ENCODE assay signal across 1 cellular context in genomic region chr2:219331560-219332213, GRCh38.
TF ChIP-seq lines count a peak whose summit lies in the region.

No MANE protein-coding gene starts in this region.

TF ChIP-seq in HepG2, 621 proteins besides CTCF, POLR2A, EP300 and RAD21 (continued from another document and continues in another):
- TF ChIP-seq ZHX2 (IDR thresholded peaks at IDR 0.05; ENCODE audit: low read depth) (no peak), ZHX2 (CRISPR knock-in tag; IDR thresholded peaks at IDR 0.05; ENCODE audit: borderline replicate concordance) (peak; percentile 78; the same call in 1 of the 2 replicates), YEATS2 (CRISPR knock-in tag; IDR thresholded peaks at IDR 0.05; ENCODE audit: borderline replicate concordance) (0 out of 2 replicates have a peak, but pooled peaks have one; percentile 34), ZNF7 (CRISPR knock-in tag; IDR thresholded peaks at IDR 0.05) (peak; percentile 74), SATB2 (CRISPR knock-in tag; IDR thresholded peaks at IDR 0.05) (peak; percentile 93; the same call in 1 of the 2 replicates), PLSCR1 (CRISPR knock-in tag; IDR thresholded peaks at IDR 0.05; ENCODE audit: borderline replicate concordance) (peak; percentile 92; the same call in 1 of the 2 replicates), THYN1 (CRISPR knock-in tag; IDR thresholded peaks at IDR 0.05; ENCODE audit: borderline replicate concordance, low read depth) (no peak), E2F5 (CRISPR knock-in tag; conservative IDR thresholded peaks at IDR 0.05) (no peak; the same call in 1 of the 2 replicates), HIC2 (CRISPR knock-in tag; IDR thresholded peaks at IDR 0.05; ENCODE audit: low read depth) (peak; percentile 41; the same call in 1 of the 2 replicates), PAX8 (CRISPR knock-in tag; IDR thresholded peaks at IDR 0.05; ENCODE audit: borderline replicate concordance) (peak; percentile 86; the same call in 1 of the 2 replicates), KLF16 (CRISPR knock-in tag; IDR thresholded peaks at IDR 0.05) (peak in 1 of 2 experiments; percentile 90; a peak in 2 of 4 replicates), ZBTB42 (CRISPR knock-in tag; IDR thresholded peaks at IDR 0.05) (peak; percentile 59; the same call in 1 of the 2 replicates), MED1 (CRISPR knock-in tag; IDR thresholded peaks at IDR 0.05) (peak; percentile 60; the same call in 1 of the 2 replicates), ZNF282 (IDR thresholded peaks at IDR 0.05; ENCODE audit: partially characterized antibody) (no peak), ZNF230 (CRISPR knock-in tag; IDR thresholded peaks at IDR 0.05) (no peak), PAWR (CRISPR knock-in tag; IDR thresholded peaks at IDR 0.05; ENCODE audit: borderline replicate concordance) (no peak), ZNF552 (CRISPR knock-in tag; IDR thresholded peaks at IDR 0.05; ENCODE audit: borderline replicate concordance) (peak; percentile 30; the same call in 1 of the 2 replicates), HMG20B (CRISPR knock-in tag; conservative IDR thresholded peaks at IDR 0.05) (0 out of 2 replicates have a peak, but pooled peaks have one; percentile 50), ZNF205 (CRISPR knock-in tag; IDR thresholded peaks at IDR 0.05) (peak; percentile 85), ZBTB49 (CRISPR knock-in tag; IDR thresholded peaks at IDR 0.05; ENCODE audit: borderline replicate concordance) (peak; percentile 98), PHF20 (CRISPR knock-in tag; IDR thresholded peaks at IDR 0.05) (0 out of 2 replicates have a peak, but pooled peaks have one; percentile 36), SPEN (CRISPR knock-in tag; IDR thresholded peaks at IDR 0.05; ENCODE audit: low read depth) (peak; percentile 51; the same call in 1 of the 2 replicates), IRF1 (CRISPR knock-in tag; IDR thresholded peaks at IDR 0.05; ENCODE audit: low read depth) (no peak), CREM (IDR thresholded peaks at IDR 0.05) (no peak), CREM (CRISPR knock-in tag; IDR thresholded peaks at IDR 0.05) (0 out of 2 replicates have a peak, but pooled peaks have one; percentile 23), SNAPC2 (CRISPR knock-in tag; IDR thresholded peaks at IDR 0.05) (no peak), ZBTB7A (CRISPR knock-in tag; IDR thresholded peaks at IDR 0.05) (peak; percentile 64; the same call in 1 of the 2 replicates), SOX13 (IDR thresholded peaks at IDR 0.05) (no peak), SOX13 (CRISPR knock-in tag; conservative IDR thresholded peaks at IDR 0.05 in 1 of 2, IDR thresholded peaks at IDR 0.05 in 1 of 2) (peak in 1 of 2 experiments; percentile 64; a peak in 2 of 4 replicates), E2F1 (CRISPR knock-in tag; IDR thresholded peaks at IDR 0.05) (0 out of 2 replicates have a peak, but pooled peaks have one; percentile 39), ZNF816 (CRISPR knock-in tag; IDR thresholded peaks at IDR 0.05; ENCODE audit: borderline replicate concordance) (no peak), HES4 (CRISPR knock-in tag; IDR thresholded peaks at IDR 0.05; ENCODE audit: borderline replicate concordance) (peak; percentile 98), FOSL1 (CRISPR knock-in tag; IDR thresholded peaks at IDR 0.05; ENCODE audit: borderline replicate concordance) (no peak), MXD4 (CRISPR knock-in tag; IDR thresholded peaks at IDR 0.05) (peak; percentile 84; the same call in 1 of the 2 replicates), ZNF607 (CRISPR knock-in tag; IDR thresholded peaks at IDR 0.05; ENCODE audit: borderline replicate concordance) (peak; percentile 80; the same call in 1 of the 2 replicates), ZNF652 (CRISPR knock-in tag; IDR thresholded peaks at IDR 0.05; ENCODE audit: borderline replicate concordance, low read depth) (no peak), ZNF709 (CRISPR knock-in tag; IDR thresholded peaks at IDR 0.05) (peak; percentile 86)
- TF ChIP-seq, protein P1, sequence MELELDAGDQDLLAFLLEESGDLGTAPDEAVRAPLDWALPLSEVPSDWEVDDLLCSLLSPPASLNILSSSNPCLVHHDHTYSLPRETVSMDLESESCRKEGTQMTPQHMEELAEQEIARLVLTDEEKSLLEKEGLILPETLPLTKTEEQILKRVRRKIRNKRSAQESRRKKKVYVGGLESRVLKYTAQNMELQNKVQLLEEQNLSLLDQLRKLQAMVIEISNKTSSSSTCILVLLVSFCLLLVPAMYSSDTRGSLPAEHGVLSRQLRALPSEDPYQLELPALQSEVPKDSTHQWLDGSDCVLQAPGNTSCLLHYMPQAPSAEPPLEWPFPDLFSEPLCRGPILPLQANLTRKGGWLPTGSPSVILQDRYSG (CRISPR knock-in tag; IDR thresholded peaks at IDR 0.05): peak; percentile 90; the same call in 1 of the 2 replicates
- TF ChIP-seq, protein P2, sequence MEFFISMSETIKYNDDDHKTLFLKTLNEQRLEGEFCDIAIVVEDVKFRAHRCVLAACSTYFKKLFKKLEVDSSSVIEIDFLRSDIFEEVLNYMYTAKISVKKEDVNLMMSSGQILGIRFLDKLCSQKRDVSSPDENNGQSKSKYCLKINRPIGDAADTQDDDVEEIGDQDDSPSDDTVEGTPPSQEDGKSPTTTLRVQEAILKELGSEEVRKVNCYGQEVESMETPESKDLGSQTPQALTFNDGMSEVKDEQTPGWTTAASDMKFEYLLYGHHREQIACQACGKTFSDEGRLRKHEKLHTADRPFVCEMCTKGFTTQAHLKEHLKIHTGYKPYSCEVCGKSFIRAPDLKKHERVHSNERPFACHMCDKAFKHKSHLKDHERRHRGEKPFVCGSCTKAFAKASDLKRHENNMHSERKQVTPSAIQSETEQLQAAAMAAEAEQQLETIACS (CRISPR knock-in tag; IDR thresholded peaks at IDR 0.05): peak; percentile 82
- TF ChIP-seq, protein P3, sequence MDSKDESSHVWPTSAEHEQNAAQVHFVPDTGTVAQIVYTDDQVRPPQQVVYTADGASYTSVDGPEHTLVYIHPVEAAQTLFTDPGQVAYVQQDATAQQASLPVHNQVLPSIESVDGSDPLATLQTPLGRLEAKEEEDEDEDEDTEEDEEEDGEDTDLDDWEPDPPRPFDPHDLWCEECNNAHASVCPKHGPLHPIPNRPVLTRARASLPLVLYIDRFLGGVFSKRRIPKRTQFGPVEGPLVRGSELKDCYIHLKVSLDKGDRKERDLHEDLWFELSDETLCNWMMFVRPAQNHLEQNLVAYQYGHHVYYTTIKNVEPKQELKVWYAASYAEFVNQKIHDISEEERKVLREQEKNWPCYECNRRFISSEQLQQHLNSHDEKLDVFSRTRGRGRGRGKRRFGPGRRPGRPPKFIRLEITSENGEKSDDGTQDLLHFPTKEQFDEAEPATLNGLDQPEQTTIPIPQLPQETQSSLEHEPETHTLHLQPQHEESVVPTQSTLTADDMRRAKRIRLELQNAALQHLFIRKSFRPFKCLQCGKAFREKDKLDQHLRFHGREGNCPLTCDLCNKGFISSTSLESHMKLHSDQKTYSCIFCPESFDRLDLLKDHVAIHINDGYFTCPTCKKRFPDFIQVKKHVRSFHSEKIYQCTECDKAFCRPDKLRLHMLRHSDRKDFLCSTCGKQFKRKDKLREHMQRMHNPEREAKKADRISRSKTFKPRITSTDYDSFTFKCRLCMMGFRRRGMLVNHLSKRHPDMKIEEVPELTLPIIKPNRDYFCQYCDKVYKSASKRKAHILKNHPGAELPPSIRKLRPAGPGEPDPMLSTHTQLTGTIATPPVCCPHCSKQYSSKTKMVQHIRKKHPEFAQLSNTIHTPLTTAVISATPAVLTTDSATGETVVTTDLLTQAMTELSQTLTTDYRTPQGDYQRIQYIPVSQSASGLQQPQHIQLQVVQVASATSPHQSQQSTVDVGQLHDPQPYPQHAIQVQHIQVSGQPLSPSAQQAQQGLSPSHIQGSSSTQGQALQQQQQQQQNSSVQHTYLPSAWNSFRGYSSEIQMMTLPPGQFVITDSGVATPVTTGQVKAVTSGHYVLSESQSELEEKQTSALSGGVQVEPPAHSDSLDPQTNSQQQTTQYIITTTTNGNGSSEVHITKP (CRISPR knock-in tag; IDR thresholded peaks at IDR 0.05; ENCODE audit: low read depth): 0 out of 2 replicates have a peak, but pooled peaks have one; percentile 35
